Comparison of ENCODE assay signal across 8 cellular contexts in genomic region chr1:145959957-145960467, GRCh38. TPM values are rescaled to one million over a fixed set of nuclear protein-coding genes. Genes with fewer than 3 reads are reported as not detected.
DNase-seq lines count a peak whose midpoint lies in the region; ATAC-seq lines count a peak whose summit lies in the region.

No MANE protein-coding gene starts in this region.

- ATAC-seq in stimulated activated memory B cell treated with anti-CD40 and anti-IgM and Interleukin-4, amounts not matched to agents 10 μg/mL and 1 μg/mL and 100 μg/mL, for 72 hours, result no peak
- no peak for ATAC-seq in GM21737 (IDR thresholded peaks at IDR 0.05; ENCODE audit: unreplicated experiment)

- no peaks in the 10 kb centered on the region for H3K36me3 Mint-ChIP-seq in activated naive CD8-positive, alpha-beta T cell
- H3K36me3 Mint-ChIP-seq in stimulated activated memory B cell treated with anti-CD40 and anti-IgM and Interleukin-4, amounts not matched to agents 10 μg/mL and 1 μg/mL and 100 μg/mL, for 72 hours, result no peaks in the 10 kb centered on the region

- no peaks in the 10 kb centered on the region for H3K27me3 Mint-ChIP-seq in activated naive CD8-positive, alpha-beta T cell
- no peaks in the 10 kb centered on the region for H3K27me3 Mint-ChIP-seq in stimulated activated memory B cell treated with anti-CD40 and anti-IgM and Interleukin-4, amounts not matched to agents 10 μg/mL and 1 μg/mL and 100 μg/mL, for 72 hours

- no peaks in the 10 kb centered on the region for H3K9me3 Mint-ChIP-seq in activated naive CD8-positive, alpha-beta T cell (ENCODE audit: low read depth)
- H3K9me3 Mint-ChIP-seq in stimulated activated memory B cell treated with anti-CD40 and anti-IgM and Interleukin-4, amounts not matched to agents 10 μg/mL and 1 μg/mL and 100 μg/mL, for 72 hours, result no peaks in the 10 kb centered on the region

- peak overlapping the region; percentile 75 for H3K4me3 Mint-ChIP-seq in activated naive CD8-positive, alpha-beta T cell
- peak overlapping the region; percentile 85 for H3K4me3 Mint-ChIP-seq in stimulated activated memory B cell treated with anti-CD40 and anti-IgM and Interleukin-4, amounts not matched to agents 10 μg/mL and 1 μg/mL and 100 μg/mL, for 72 hours

- H3K27ac Mint-ChIP-seq in activated naive CD8-positive, alpha-beta T cell, result peak overlapping the region; percentile 31
- H3K27ac Mint-ChIP-seq in stimulated activated memory B cell treated with anti-CD40 and anti-IgM and Interleukin-4, amounts not matched to agents 10 μg/mL and 1 μg/mL and 100 μg/mL, for 72 hours, result peak overlapping the region; percentile 86

- H3K27me3 ChIP-seq in iPS-18a (ENCODE audit: control insufficient read depth, insufficient read depth, low read length), result peaks cover 83% of the 10 kb centered on the region

- H3K9ac ChIP-seq in iPS-18a (ENCODE audit: low read length), result no peak overlapping the region

- peak overlapping the region; percentile 84 for H3K4me3 ChIP-seq in iPS-18a (ENCODE audit: low read length)

- no peaks in the 10 kb centered on the region for H3K36me3 ChIP-seq in iPS-18a (ENCODE audit: control insufficient read depth, low read depth, low read length)

- no peak overlapping the region for H3K27ac ChIP-seq in iPS-18a (ENCODE audit: low read length)

- no peaks in the 10 kb centered on the region for H3K9me3 ChIP-seq in iPS-18a (ENCODE audit: control insufficient read depth, low read depth, low read length)

- peaks cover 78% of the 10 kb centered on the region for H3K4me1 Mint-ChIP-seq in activated naive CD8-positive, alpha-beta T cell (ENCODE audit: low read depth)
- H3K4me1 Mint-ChIP-seq in stimulated activated memory B cell treated with anti-CD40 and anti-IgM and Interleukin-4, amounts not matched to agents 10 μg/mL and 1 μg/mL and 100 μg/mL, for 72 hours, result peaks cover 82% of the 10 kb centered on the region

- DNase-seq in NCI-H2227 (lab: John Stamatoyannopoulos, UW; ENCODE audit: unreplicated experiment) (peak; percentile 56), NCI-H2227 treated with DMSO at 0.1 percent for 48 hours (lab: John Stamatoyannopoulos, UW) (no peak), GM19238 (ENCODE audit: insufficient read length, low spot score) (no peak), mucosa of gallbladder (ENCODE audit: low spot score) (no peak)

- peaks cover 21% of the 10 kb centered on the region for H3K4me1 ChIP-seq in iPS-18a (ENCODE audit: control insufficient read depth, low read depth, low read length)

RNA-seq across cellular contexts. Expression of gene LIX1L, which starts 2.2 kb away (rescaled TPM):
- 42.9 TPM for total RNA-seq in mucosa of gallbladder

RNA-seq across cellular contexts. Expression of gene ANKRD34A, which starts 4.4 kb away (rescaled TPM):
- total RNA-seq in mucosa of gallbladder, result 3.4 TPM

RNA-seq across cellular contexts. Expression of gene POLR3GL, which starts 4.5 kb away (rescaled TPM):
- total RNA-seq in mucosa of gallbladder, result 28.3 TPM

RNA-seq across cellular contexts. Expression of gene RBM8A, which starts 32.7 kb away (rescaled TPM):
- total RNA-seq in mucosa of gallbladder, result 99.8 TPM

RNA-seq across cellular contexts. Expression of gene TXNIP, which starts 36.4 kb away (rescaled TPM):
- total RNA-seq in mucosa of gallbladder, result 446 TPM
